In genomic region chr4:168632246-168632832, GRCh38 we compare ENCODE assay signal across 1 cellular context.
TF ChIP-seq lines count a peak whose summit lies in the region.

No MANE protein-coding gene starts in this region.

TF ChIP-seq in GM23338, 12 proteins besides CTCF, POLR2A, EP300 and RAD21 (continued from another document):
- no peak for TF ChIP-seq ZNF462 (CRISPR knock-in tag; IDR thresholded peaks at IDR 0.05)
- no peak for TF ChIP-seq POLR2AphosphoS5 (IDR thresholded peaks at IDR 0.05; ENCODE audit: low read depth)
- no peak for TF ChIP-seq ZNF331 (CRISPR knock-in tag; IDR thresholded peaks at IDR 0.05; ENCODE audit: low read depth)
- no peak for TF ChIP-seq CREB1 (CRISPR knock-in tag; IDR thresholded peaks at IDR 0.05; ENCODE audit: low read depth)
- no peak for TF ChIP-seq EZH2phosphoT487 (IDR thresholded peaks at IDR 0.05; ENCODE audit: unreplicated experiment)
- TF ChIP-seq ZNF114 (CRISPR knock-in tag; IDR thresholded peaks at IDR 0.05): no peak
